6 cellular contexts compared by ENCODE assay signal in genomic region chr6:35468980-35469710, GRCh38. TPM values are rescaled to one million over a fixed set of nuclear protein-coding genes. Genes with fewer than 3 reads are reported as not detected.
A peak's percentile ranks its signal among the peaks of the same experiment; 100 is the strongest.
DNase-seq lines count a peak whose midpoint lies in the region; ATAC-seq lines count a peak whose summit lies in the region.

No MANE protein-coding gene starts in this region.

- peaks cover 34% of the 10 kb centered on the region for H3K36me3 Mint-ChIP-seq in activated naive CD8-positive, alpha-beta T cell treated with anti-CD3 and anti-CD28 coated beads, Interleukin-2, amount 10 ng/mL, durations not matched to agents 7 days and 5 days

- POLR2A ChIA-PET in activated naive CD8-positive, alpha-beta T cell treated with anti-CD3 and anti-CD28 coated beads, Interleukin-2, amount 10 ng/mL, durations not matched to agents 7 days and 5 days (lab: Charles Lee) = interaction anchor here (1.0 to 3.4 kb wide), 9 partner anchors 14 to 210 kb away, joined by 3 to 13 read pairs (median 6); partner anchors contain the start of genes DEF6 and ZNF76

- no peaks in the 10 kb centered on the region for H3K27me3 ChIP-seq in mononuclear cell (ENCODE audit: insufficient read depth, low read length)

- ATAC-seq in HG02943 (IDR thresholded peaks at IDR 0.05; ENCODE audit: low read depth, unreplicated experiment) (peak; percentile 7), GM18858 (IDR thresholded peaks at IDR 0.05; ENCODE audit: unreplicated experiment) (no peak)
- peak; percentile 3 for ATAC-seq in activated naive CD8-positive, alpha-beta T cell treated with anti-CD3 and anti-CD28 coated beads, Interleukin-2, amount 10 ng/mL, durations not matched to agents 7 days and 5 days (ENCODE audit: low read depth)

- H3K4me1 Mint-ChIP-seq in activated naive CD8-positive, alpha-beta T cell treated with anti-CD3 and anti-CD28 coated beads, Interleukin-2, amount 10 ng/mL, durations not matched to agents 7 days and 5 days = peaks cover 35% of the 10 kb centered on the region

- DNase-seq in activated naive CD8-positive, alpha-beta T cell treated with anti-CD3 and anti-CD28 coated beads, Interleukin-2, amount 10 ng/mL, durations not matched to agents 7 days and 5 days = no peak
- DNase-seq in LoVo (ENCODE audit: low spot score) (no peak), GDM1 (lab: John Stamatoyannopoulos, UW) (no peak)

- no peaks in the 10 kb centered on the region for H3K27me3 Mint-ChIP-seq in activated naive CD8-positive, alpha-beta T cell treated with anti-CD3 and anti-CD28 coated beads, Interleukin-2, amount 10 ng/mL, durations not matched to agents 7 days and 5 days

- H3K4me3 ChIP-seq in mononuclear cell (ENCODE audit: low read length) = peak overlapping the region; percentile 92

- no peaks in the 10 kb centered on the region for H3K9me3 ChIP-seq in mononuclear cell (ENCODE audit: low read depth, low read length)

- peak overlapping the region; percentile 99 for H3K27ac Mint-ChIP-seq in activated naive CD8-positive, alpha-beta T cell treated with anti-CD3 and anti-CD28 coated beads, Interleukin-2, amount 10 ng/mL, durations not matched to agents 7 days and 5 days

- H3K4me3 Mint-ChIP-seq in activated naive CD8-positive, alpha-beta T cell treated with anti-CD3 and anti-CD28 coated beads, Interleukin-2, amount 10 ng/mL, durations not matched to agents 7 days and 5 days = peak overlapping the region; percentile 97

- no peaks in the 10 kb centered on the region for H3K9me3 Mint-ChIP-seq in activated naive CD8-positive, alpha-beta T cell treated with anti-CD3 and anti-CD28 coated beads, Interleukin-2, amount 10 ng/mL, durations not matched to agents 7 days and 5 days

- peaks cover 27% of the 10 kb centered on the region for H3K4me1 ChIP-seq in mononuclear cell (ENCODE audit: insufficient read depth, low read length)

RNA-seq across cellular contexts. Expression of gene RPL10A, which starts 0.9 kb away (rescaled TPM):
- 1,000 to 10,000 TPM; 1,373 to 1,398 TPM for total RNA-seq in activated naive CD8-positive, alpha-beta T cell treated with anti-CD3 and anti-CD28 coated beads, Interleukin-2, amount 10 ng/mL, durations not matched to agents 7 days and 5 days
- 1,708 TPM for total RNA-seq in mononuclear cell

RNA-seq across cellular contexts. Expression of gene FANCE, which starts 17.0 kb away (rescaled TPM):
- 10 to 100 TPM; 14.9 to 15.9 TPM for total RNA-seq in activated naive CD8-positive, alpha-beta T cell treated with anti-CD3 and anti-CD28 coated beads, Interleukin-2, amount 10 ng/mL, durations not matched to agents 7 days and 5 days
- total RNA-seq in mononuclear cell = 1.4 TPM

RNA-seq across cellular contexts. Expression of gene TEAD3, which starts 27.7 kb away (rescaled TPM):
- total RNA-seq in activated naive CD8-positive, alpha-beta T cell treated with anti-CD3 and anti-CD28 coated beads, Interleukin-2, amount 10 ng/mL, durations not matched to agents 7 days and 5 days = under 1 TPM; 0.19 to 0.43 TPM
- not detected for total RNA-seq in mononuclear cell

RNA-seq across cellular contexts. Expression of gene TULP1, which starts 43.6 kb away (rescaled TPM):
- not detected for total RNA-seq in activated naive CD8-positive, alpha-beta T cell treated with anti-CD3 and anti-CD28 coated beads, Interleukin-2, amount 10 ng/mL, durations not matched to agents 7 days and 5 days
- not detected for total RNA-seq in mononuclear cell
